In genomic region chr1:49050041-49050440, GRCh38 we compare ENCODE assay signal across 19 cellular contexts.
DNase-seq lines count a peak whose midpoint lies in the region; ATAC-seq, FAIRE-seq and TF ChIP-seq lines count a peak whose summit lies in the region.
"Had no signal": no experiment of that assay in that cellular context is flagged by ENCODE, and none has a peak within 500 bp of the region (broad histone marks: within the 10 kb centered on the region; RNA-seq: fewer than 3 reads in every experiment).

No MANE protein-coding gene starts in this region.

- ATAC-seq in CD4-positive, alpha-beta T cell (ENCODE audit: poor library complexity) = no peak
- ATAC-seq: GM12878, HepG2 had no signal

- no peaks in the 10 kb centered on the region for H3K9me3 ChIP-seq in CD4-positive, alpha-beta T cell (ENCODE audit: control insufficient read depth, low read length)
- H3K9me3 ChIP-seq: HAP-1 had no signal

- no peaks in the 10 kb centered on the region for H3K9me3 Mint-ChIP-seq in CD4-positive, alpha-beta T cell

- no peaks in the 10 kb centered on the region for H3K27me3 Mint-ChIP-seq in CD4-positive, alpha-beta T cell

- H3K36me3 ChIP-seq in bronchial epithelial cell (ENCODE audit: control insufficient read depth, insufficient read depth, low read length) = no peaks in the 10 kb centered on the region
- H3K36me3 ChIP-seq: HAP-1 had no signal

- H3K36me3 Mint-ChIP-seq in CD4-positive, alpha-beta T cell (ENCODE audit: low read depth) = no peaks in the 10 kb centered on the region
- H3K36me3 Mint-ChIP-seq: CD4-positive, alpha-beta memory T cell had no signal

- DNase-seq in NCI-H82 (lab: John Stamatoyannopoulos, UW) (peak; percentile 21), NCI-H82 treated with DMSO at 0.1 percent for 48 hours (lab: John Stamatoyannopoulos, UW; ENCODE audit: unreplicated experiment) (no peak), NCI-H510A (lab: John Stamatoyannopoulos, UW) (peak; percentile 17), bronchial epithelial cell (ENCODE audit: low read depth) (no peak), midbrain (lab: John Stamatoyannopoulos, UW) (no peak)
- DNase-seq in CD4-positive, alpha-beta T cell = no peak
- DNase-seq in stimulated activated CD4-positive, alpha-beta T cell treated with anti-CD3 and anti-CD28 coated beads, Interleukin-2, amount 100 ng/mL, for 24 hours = no peak
- DNase-seq: C1 segment of cervical spinal cord; CD4-positive, alpha-beta memory T cell; COR-L47; DMS79; GOT3 had no signal

- peak; percentile 23 for FAIRE-seq in bronchial epithelial cell (lab: Jason Lieb, UNC)
- FAIRE-seq: A204.1, GM12878, GM19239, HepG2, HTR-8/SVneo had no signal

- CTCF ChIA-PET in CD4-positive, alpha-beta T cell (lab: Charles Lee) = no interaction called here

- H3K4me3 Mint-ChIP-seq in CD4-positive, alpha-beta T cell = no peak overlapping the region
- H3K4me3 Mint-ChIP-seq: B cell; CD4-positive, alpha-beta memory T cell had no signal

- POLR2A ChIA-PET in CD4-positive, alpha-beta T cell (lab: Charles Lee) = no interaction called here

- H3K27me3 ChIP-seq in bronchial epithelial cell (ENCODE audit: control insufficient read depth, insufficient read depth, low read length) = no peaks in the 10 kb centered on the region
- no peaks in the 10 kb centered on the region for H3K27me3 ChIP-seq in CD4-positive, alpha-beta T cell (ENCODE audit: control insufficient read depth, insufficient read depth, low read length)

- no peak overlapping the region for H3K27ac ChIP-seq in CD4-positive, alpha-beta T cell (ENCODE audit: low read depth, low read length)

- no peak overlapping the region for H3K4me3 ChIP-seq in bronchial epithelial cell (ENCODE audit: low read depth, low read length)
- H3K4me3 ChIP-seq: GM12878, HAP-1 had no signal

- intact Hi-C loops in CD4-positive, alpha-beta T cell (cut with DNase I, micrococcal nuclease) = no loop called here

- no peaks in the 10 kb centered on the region for H3K4me1 Mint-ChIP-seq in CD4-positive, alpha-beta T cell (ENCODE audit: low read depth)
- H3K4me1 Mint-ChIP-seq: B cell; CD4-positive, alpha-beta memory T cell had no signal

- TF ChIP-seq CTCF in bronchial epithelial cell (IDR thresholded peaks at IDR 0.05; ENCODE audit: insufficient read depth, low read length, severe bottlenecking) = no peak
- TF ChIP-seq CTCF in CD4-positive, alpha-beta T cell (IDR thresholded peaks at IDR 0.05) = no peak

- H3K27ac Mint-ChIP-seq in CD4-positive, alpha-beta T cell = no peak overlapping the region
- H3K27ac Mint-ChIP-seq: B cell; CD4-positive, alpha-beta memory T cell had no signal

Comparison
In these comparisons a context has a peak if more than half of its experiments do, and no peak if none do; other contexts are left out.
1. DNase-seq: peak in NCI-H82 (single experiment) and NCI-H510A (single experiment); none in NCI-H82 treated with DMSO at 0.1 percent for 48 hours (single experiment), bronchial epithelial cell (single experiment), midbrain (single experiment), CD4-positive, alpha-beta T cell (0 of 10) and stimulated activated CD4-positive, alpha-beta T cell treated with anti-CD3 and anti-CD28 coated beads, Interleukin-2, amount 100 ng/mL, for 24 hours (0 of 2).